8 cellular contexts compared by ENCODE assay signal in genomic region chr18:23573948-23574431, GRCh38.
A peak's percentile ranks its signal among the peaks of the same experiment; 100 is the strongest.
DNase-seq lines count a peak whose midpoint lies in the region; ATAC-seq lines count a peak whose summit lies in the region.

No MANE protein-coding gene starts in this region.

- DNase-seq in activated naive CD4-positive, alpha-beta T cell treated with Interleukin-2 at 50 U/mL for 16 hours = peak; percentile 57
- DNase-seq in activated naive CD4-positive, alpha-beta T cell (lab: John Stamatoyannopoulos, UW) = no peak
- peak; percentile 80 for DNase-seq in activated effector memory CD4-positive, alpha-beta T cell treated with anti-CD3 and anti-CD28 coated beads, Interleukin-2, amount 50 U/mL, for 16 hours
- DNase-seq in iris pigment epithelial cell (ENCODE audit: low read depth) (peak; percentile 92), stromal cell of bone marrow (ENCODE audit: low read depth) (peak; percentile 88), DMS53 (lab: John Stamatoyannopoulos, UW) (no peak)

- no peak for ATAC-seq in HG03025 (IDR thresholded peaks at IDR 0.05; ENCODE audit: low FRiP score, unreplicated experiment)
- no peak for ATAC-seq in GM19395 (IDR thresholded peaks at IDR 0.05; ENCODE audit: unreplicated experiment)

Comparison
In these comparisons a context has a peak if more than half of its experiments do, and no peak if none do; other contexts are left out.
1. DNase-seq: peak in activated naive CD4-positive, alpha-beta T cell treated with Interleukin-2 at 50 U/mL for 16 hours (single experiment), activated effector memory CD4-positive, alpha-beta T cell treated with anti-CD3 and anti-CD28 coated beads, Interleukin-2, amount 50 U/mL, for 16 hours (single experiment), iris pigment epithelial cell (single experiment) and stromal cell of bone marrow (single experiment); none in activated naive CD4-positive, alpha-beta T cell (0 of 4) and DMS53 (single experiment).